In genomic region chr2:187783446-187783845, GRCh38 we compare ENCODE assay signal across 24 cellular contexts.
DNase-seq lines count a peak whose midpoint lies in the region; ATAC-seq, FAIRE-seq and TF ChIP-seq lines count a peak whose summit lies in the region.
"Had no signal": no experiment of that assay in that cellular context is flagged by ENCODE, and none has a peak within 500 bp of the region (broad histone marks: within the 10 kb centered on the region; RNA-seq: fewer than 3 reads in every experiment).

No MANE protein-coding gene starts in this region.

- H3K36me3 Mint-ChIP-seq in GM23338 (ENCODE audit: low read depth), result no peaks in the 10 kb centered on the region
- H3K36me3 Mint-ChIP-seq in activated CD4-positive, alpha-beta memory T cell treated with anti-CD3 and anti-CD28 coated beads, Interleukin-2, amount 10 ng/mL, durations not matched to agents 7 days and 5 days (ENCODE audit: low read depth), result no peaks in the 10 kb centered on the region
- H3K36me3 Mint-ChIP-seq: CD4-positive, alpha-beta memory T cell had no signal

- H2AFZ ChIP-seq in GM23338, result no peak overlapping the region

- peak; percentile 19 to 62; a peak in 3 of 4 replicates for TF ChIP-seq CTCF in GM23338 (conservative IDR thresholded peaks at IDR 0.05; ENCODE audit: low read depth in 2 of 2)
- TF ChIP-seq CTCF in ascending aorta (IDR thresholded peaks at IDR 0.05), result no peak
- peak; percentile 59 for TF ChIP-seq CTCF in foreskin keratinocyte (conservative IDR thresholded peaks at IDR 0.05)

- intact Hi-C loops in ascending aorta (cut with DNase I), result no loop called here

- POLR2A ChIA-PET in activated CD4-positive, alpha-beta memory T cell treated with anti-CD3 and anti-CD28 coated beads, Interleukin-2, amount 10 ng/mL, durations not matched to agents 7 days and 5 days (lab: Charles Lee), result no interaction called here

- H3K27me3 ChIP-seq in GM23338 (ENCODE audit: insufficient read depth) (no peaks in the 10 kb centered on the region), ascending aorta (no peaks in the 10 kb centered on the region), foreskin keratinocyte (no peaks in the 10 kb centered on the region)
- H3K27me3 ChIP-seq: esophagus muscularis mucosa had no signal

- H4K20me1 ChIP-seq in GM23338 (replicated peaks; ENCODE audit: insufficient read depth), result no peaks in the 10 kb centered on the region

- peaks cover under 1% of the 10 kb centered on the region; the same call in 1 of the 3 replicates for H3K4me1 Mint-ChIP-seq in GM23338
- no peaks in the 10 kb centered on the region for H3K4me1 Mint-ChIP-seq in activated CD4-positive, alpha-beta memory T cell treated with anti-CD3 and anti-CD28 coated beads, Interleukin-2, amount 10 ng/mL, durations not matched to agents 7 days and 5 days
- H3K4me1 Mint-ChIP-seq: CD4-positive, alpha-beta memory T cell had no signal

- DNase-seq in GM23338 (ENCODE audit: low spot score) (peak; percentile 10), HTR-8/SVneo (ENCODE audit: insufficient read length, low spot score) (no peak), ascending aorta (ENCODE audit: low spot score in 2 of 2) (no peak), foreskin keratinocyte (peak in 1 of 2 donors; percentile 16), NCI-H345 (lab: John Stamatoyannopoulos, UW) (no peak), pons (ENCODE audit: low spot score) (no peak)
- DNase-seq in activated CD4-positive, alpha-beta memory T cell treated with anti-CD3 and anti-CD28 coated beads, Interleukin-2, amount 10 ng/mL, durations not matched to agents 7 days and 5 days, result no peak
- DNase-seq: activated naive CD4-positive, alpha-beta T cell treated with anti-CD3 and anti-CD28 coated beads, Interleukin-2, amount 50 U/mL, for 16 hours; activated T-cell treated with anti-CD3 and anti-CD28 coated beads, Interleukin-2, amount 50 U/mL, for 72 hours; CD4-positive, alpha-beta memory T cell; DMS79; effector memory CD4-positive, alpha-beta T cell; KG1; kidney glomerular epithelial cell; NCI-H187 treated with DMSO at 0.1 percent for 48 hours; NCI-H226; OCI-M1; SIG-M5; stimulated activated CD4-positive, alpha-beta T cell treated with anti-CD3 and anti-CD28 coated beads, Interleukin-4, amount 100 ng/mL, for 4 hours; stimulated activated naive CD8-positive, alpha-beta T cell treated with anti-CD3 and anti-CD28 coated beads, Interleukin-15, Interleukin-2, amounts not matched to agents 100 U/mL and 50 U/mL, for 24 hours; trophoblast cell had no signal

- H3F3A ChIP-seq in GM23338 (replicated peaks; ENCODE audit: low read depth), result no peaks in the 10 kb centered on the region

- H3K79me2 ChIP-seq in GM23338 (replicated peaks; ENCODE audit: insufficient read depth), result no peaks in the 10 kb centered on the region

- ATAC-seq in GM23338 (no peak), foreskin keratinocyte (peak; percentile 46), GM21786 (IDR thresholded peaks at IDR 0.05; ENCODE audit: unreplicated experiment) (no peak)
- ATAC-seq: activated T-cell treated with anti-CD3 and anti-CD28 coated beads, Interleukin-2, amount 50 U/mL, for 72 hours; stimulated activated naive CD8-positive, alpha-beta T cell treated with anti-CD3 and anti-CD28 coated beads, Interleukin-15, Interleukin-2, amounts not matched to agents 100 U/mL and 50 U/mL, for 24 hours had no signal

- no peaks in the 10 kb centered on the region; the same call in 1 of the 2 replicates for H3K9me2 ChIP-seq in GM23338 (ENCODE audit: insufficient read depth)

- H3K9me3 Mint-ChIP-seq in GM23338, result no peaks in the 10 kb centered on the region
- peaks cover 2% of the 10 kb centered on the region for H3K9me3 Mint-ChIP-seq in activated CD4-positive, alpha-beta memory T cell treated with anti-CD3 and anti-CD28 coated beads, Interleukin-2, amount 10 ng/mL, durations not matched to agents 7 days and 5 days

- H3K4me1 ChIP-seq in GM23338 (ENCODE audit: insufficient read depth) (0 out of 2 replicates have a peak, but pooled peaks cover under 1% of the 10 kb centered on the region), ascending aorta (peaks cover 0 to 3% of the 10 kb centered on the region in 2 donors), foreskin keratinocyte (no peaks in the 10 kb centered on the region)
- H3K4me1 ChIP-seq: esophagus muscularis mucosa had no signal

- H3K27ac ChIP-seq in GM23338 (ENCODE audit: low read depth) (no peak overlapping the region), ascending aorta (peak overlapping the region; percentile 31 to 62), foreskin keratinocyte (no peak overlapping the region)
- H3K27ac ChIP-seq: esophagus muscularis mucosa had no signal

- H3K4me3 Mint-ChIP-seq in GM23338, result no peak overlapping the region
- no peak overlapping the region for H3K4me3 Mint-ChIP-seq in activated CD4-positive, alpha-beta memory T cell treated with anti-CD3 and anti-CD28 coated beads, Interleukin-2, amount 10 ng/mL, durations not matched to agents 7 days and 5 days
- H3K4me3 Mint-ChIP-seq: activated T-cell treated with anti-CD3 and anti-CD28 coated beads, Interleukin-2, amount 50 U/mL, for 72 hours; CD4-positive, alpha-beta memory T cell had no signal

- H3K4me2 ChIP-seq in GM23338, result no peak overlapping the region

- CTCF ChIA-PET in activated CD4-positive, alpha-beta memory T cell treated with anti-CD3 and anti-CD28 coated beads, Interleukin-2, amount 10 ng/mL, durations not matched to agents 7 days and 5 days (lab: Charles Lee), result no interaction called here

- H3K27ac Mint-ChIP-seq in GM23338, result no peak overlapping the region
- H3K27ac Mint-ChIP-seq in activated CD4-positive, alpha-beta memory T cell treated with anti-CD3 and anti-CD28 coated beads, Interleukin-2, amount 10 ng/mL, durations not matched to agents 7 days and 5 days, result no peak overlapping the region
- H3K27ac Mint-ChIP-seq: activated T-cell treated with anti-CD3 and anti-CD28 coated beads, Interleukin-2, amount 50 U/mL, for 72 hours; CD4-positive, alpha-beta memory T cell had no signal

- H3K27me3 Mint-ChIP-seq in GM23338 (ENCODE audit: insufficient read depth, low read depth, poor library complexity), result no peaks in the 10 kb centered on the region
- no peaks in the 10 kb centered on the region for H3K27me3 Mint-ChIP-seq in activated CD4-positive, alpha-beta memory T cell treated with anti-CD3 and anti-CD28 coated beads, Interleukin-2, amount 10 ng/mL, durations not matched to agents 7 days and 5 days
- H3K27me3 Mint-ChIP-seq: CD4-positive, alpha-beta memory T cell had no signal

- H3K36me3 ChIP-seq in GM23338 (ENCODE audit: insufficient read depth) (no peaks in the 10 kb centered on the region), ascending aorta (no peaks in the 10 kb centered on the region)
- H3K36me3 ChIP-seq: esophagus muscularis mucosa had no signal

- peak; percentile 60 for FAIRE-seq in HTR-8/SVneo (lab: Jason Lieb, UNC)
- FAIRE-seq: GM12892 had no signal

- H3K4me3 ChIP-seq in GM23338, result no peak overlapping the region
- no peak overlapping the region for H3K4me3 ChIP-seq in ascending aorta
- H3K4me3 ChIP-seq: esophagus muscularis mucosa had no signal

- H3K9me3 ChIP-seq in ascending aorta, result no peaks in the 10 kb centered on the region
- H3K9me3 ChIP-seq: esophagus muscularis mucosa had no signal

TF ChIP-seq in GM23338, 12 proteins besides CTCF, POLR2A, EP300 and RAD21 (continues in another document):
- TF ChIP-seq POLR2AphosphoS5 (IDR thresholded peaks at IDR 0.05; ENCODE audit: low read depth) (no peak), ZNF114 (CRISPR knock-in tag; IDR thresholded peaks at IDR 0.05) (no peak), ETS1 (IDR thresholded peaks at IDR 0.05) (no peak)

Comparison
In these comparisons a context has a peak if more than half of its experiments do, and no peak if none do; other contexts are left out.
1. H3K27ac ChIP-seq: peak in ascending aorta (2 of 2); none in GM23338 (single experiment) and foreskin keratinocyte (single experiment).
2. CTCF ChIP-seq: peak in GM23338 (2 of 2) and foreskin keratinocyte (single experiment); none in ascending aorta (0 of 3).